ENCODE assay signal across 28 cellular contexts in genomic region chr4:86156526-86156925, GRCh38.
"Had no signal": no experiment of that assay in that cellular context is flagged by ENCODE, and none has a peak within 500 bp of the region (broad histone marks: within the 10 kb centered on the region; RNA-seq: fewer than 3 reads in every experiment).

No MANE protein-coding gene starts in this region.

- FAIRE-seq: TTC549 had no signal

- DNase-seq: activated CD4-positive, alpha-beta memory T cell treated with anti-CD3 and anti-CD28 coated beads for 36 hours; activated CD4-positive, alpha-beta T cell treated with anti-CD3 and anti-CD28 coated beads for 48 hours; activated CD8-positive, alpha-beta memory T cell treated with anti-CD3 and anti-CD28 coated beads, Interleukin-2, amount 50 U/mL, for 4 hours; activated gamma-delta T cell; activated naive CD4-positive, alpha-beta T cell treated with anti-CD3 and anti-CD28 coated beads, Interleukin-2, amount 50 U/mL, for 16 hours; activated naive CD8-positive, alpha-beta T cell treated with anti-CD3 and anti-CD28 coated beads, Interleukin-2, amount 50 U/mL, for 24 hours; activated T-cell treated with anti-CD3 and anti-CD28 coated beads, Interleukin-2, amount 50 U/mL, for 1 hour; amygdala; heart left ventricle; immature natural killer cell; kidney glomerular epithelial cell; lower lobe of right lung; mesendoderm; natural killer cell; ovary; stimulated activated naive CD4-positive, alpha-beta T cell; WERI-Rb-1 had no signal

- H3K36me3 ChIP-seq: heart left ventricle, lower lobe of right lung, neutrophil, ovary, prostate gland, right atrium auricular region, tibial nerve, WERI-Rb-1 had no signal

- H3K27me3 ChIP-seq: foreskin keratinocyte, heart left ventricle, neutrophil, ovary, right atrium auricular region, tibial nerve had no signal

- H3K9me3 ChIP-seq: heart left ventricle, lower lobe of right lung, neutrophil, ovary, prostate gland, right atrium auricular region, tibial nerve had no signal

- H3K27ac ChIP-seq: coronary artery, foreskin keratinocyte, heart left ventricle, lower lobe of right lung, neutrophil, ovary, prostate gland, right atrium auricular region, tibial nerve, WERI-Rb-1 had no signal

- H3K4me2 ChIP-seq: smooth muscle cell had no signal

- H3K4me3 ChIP-seq: coronary artery, heart left ventricle, lower lobe of right lung, ovary, prostate gland, right atrium auricular region, smooth muscle cell, tibial nerve had no signal

- H3K4me1 ChIP-seq: foreskin keratinocyte, heart left ventricle, lower lobe of right lung, prostate gland, right atrium auricular region, tibial nerve had no signal

- ATAC-seq: activated CD4-positive, CD25-positive, alpha-beta regulatory T cell treated with anti-CD3 and anti-CD28 coated beads, Interleukin-2, amount 50 U/mL, for 24 hours; activated naive CD8-positive, alpha-beta T cell treated with anti-CD3 and anti-CD28 coated beads, Interleukin-2, amount 50 U/mL, for 24 hours; esophagus mucosa; heart left ventricle; left lobe of liver; lower lobe of right lung; natural killer cell had no signal
